22 cellular contexts compared by ENCODE assay signal in genomic region chr5:103624035-103624461, GRCh38.
A peak's percentile ranks its signal among the peaks of the same experiment; 100 is the strongest.
DNase-seq lines count a peak whose midpoint lies in the region; ATAC-seq and TF ChIP-seq lines count a peak whose summit lies in the region.
"Had no signal": no experiment of that assay in that cellular context is flagged by ENCODE, and none has a peak within 500 bp of the region (broad histone marks: within the 10 kb centered on the region; RNA-seq: fewer than 3 reads in every experiment).

No MANE protein-coding gene starts in this region.

- DNase-seq in AG09319 (ENCODE audit: extremely low read depth, low read depth) (peak; percentile 1), M059J (ENCODE audit: low read depth) (peak; percentile 70), dermis microvascular lymphatic vessel endothelial cell (ENCODE audit: low read depth in 2 of 2) (peak; percentile 75 to 86), right lobe of liver (no peak), nucleus accumbens (lab: John Stamatoyannopoulos, UW) (no peak), gastrocnemius medialis (no peak)
- DNase-seq in CD4-positive, alpha-beta memory T cell, result no peak
- DNase-seq: activated CD4-positive, alpha-beta memory T cell treated with anti-CD3 and anti-CD28 coated beads, Interleukin-2, amount 10 ng/mL, durations not matched to agents 7 days and 5 days; activated effector memory CD4-positive, alpha-beta T cell treated with Interleukin-2 at 50 U/mL for 16 hours; C1 segment of cervical spinal cord; GDM1; H7; mucosa of descending colon; NCI-H1694 treated with DMSO at 0.1 percent for 48 hours; NCI-H748 treated with DMSO at 0.1 percent for 48 hours; psoas muscle; SHP77; stimulated activated CD4-positive, alpha-beta T cell treated with anti-CD3 and anti-CD28 coated beads, Interleukin-4, amount 100 ng/mL, for 1 hour; T-helper 9 cell had no signal

- CTCF ChIA-PET in CD4-positive, alpha-beta memory T cell (lab: Charles Lee; ENCODE audit: partially characterized antibody), result no interaction called here

- no peaks in the 10 kb centered on the region for H3K27me3 Mint-ChIP-seq in CD4-positive, alpha-beta memory T cell
- H3K27me3 Mint-ChIP-seq: activated CD4-positive, alpha-beta memory T cell treated with anti-CD3 and anti-CD28 coated beads, Interleukin-2, amount 10 ng/mL, durations not matched to agents 7 days and 5 days had no signal

- TF ChIP-seq POLR2A in right lobe of liver (IDR thresholded peaks at IDR 0.05) (no peak), gastrocnemius medialis (IDR thresholded peaks at IDR 0.05) (no peak)

- H3K4me1 Mint-ChIP-seq in CD4-positive, alpha-beta memory T cell, result no peaks in the 10 kb centered on the region
- H3K4me1 Mint-ChIP-seq: activated CD4-positive, alpha-beta memory T cell treated with anti-CD3 and anti-CD28 coated beads, Interleukin-2, amount 10 ng/mL, durations not matched to agents 7 days and 5 days; stimulated activated effector memory CD8-positive, alpha-beta T cell treated with anti-CD3 and anti-CD28 coated beads, Interleukin-12 subunit alpha, Interleukin-12 subunit beta, amount 100 ng/mL, for 72 hours had no signal

- H3K4me3 Mint-ChIP-seq in CD4-positive, alpha-beta memory T cell, result no peak overlapping the region
- H3K4me3 Mint-ChIP-seq: activated CD4-positive, alpha-beta memory T cell treated with anti-CD3 and anti-CD28 coated beads, Interleukin-2, amount 10 ng/mL, durations not matched to agents 7 days and 5 days; stimulated activated effector memory CD8-positive, alpha-beta T cell treated with anti-CD3 and anti-CD28 coated beads, Interleukin-12 subunit alpha, Interleukin-12 subunit beta, amount 100 ng/mL, for 72 hours had no signal

- peaks cover 0 to 5% (median 2%) of the 10 kb centered on the region in 4 donors for H3K4me1 ChIP-seq in right lobe of liver
- H3K4me1 ChIP-seq in gastrocnemius medialis, result no peaks in the 10 kb centered on the region
- H3K4me1 ChIP-seq in CD4-positive, alpha-beta memory T cell (ENCODE audit: insufficient read depth, low read length), result no peaks in the 10 kb centered on the region
- H3K4me1 ChIP-seq: psoas muscle had no signal

- H3K9me3 ChIP-seq in right lobe of liver, result no peaks in the 10 kb centered on the region
- H3K9me3 ChIP-seq in gastrocnemius medialis, result no peaks in the 10 kb centered on the region
- H3K9me3 ChIP-seq in CD4-positive, alpha-beta memory T cell (ENCODE audit: control insufficient read depth in 1 of 2, low read length in 2 of 2), result no peaks in the 10 kb centered on the region
- H3K9me3 ChIP-seq: mucosa of descending colon, psoas muscle had no signal

- TF ChIP-seq CTCF in AG09319 (IDR thresholded peaks at IDR 0.05; ENCODE audit: low read depth, low read length) (no peak), right lobe of liver (IDR thresholded peaks at IDR 0.05) (no peak), gastrocnemius medialis (IDR thresholded peaks at IDR 0.05 in 4 of 5, conservative IDR thresholded peaks at IDR 0.05 in 1 of 5) (no peak)

- H3K27ac ChIP-seq in right lobe of liver, result peak overlapping the region; percentile 59 to 88 (median 63)
- H3K27ac ChIP-seq in gastrocnemius medialis, result no peak overlapping the region
- H3K27ac ChIP-seq in CD4-positive, alpha-beta memory T cell (ENCODE audit: low read depth, low read length), result no peak overlapping the region
- H3K27ac ChIP-seq: epithelial cell of prostate, psoas muscle had no signal

- H3K27me3 ChIP-seq in right lobe of liver (no peaks in the 10 kb centered on the region), gastrocnemius medialis (no peaks in the 10 kb centered on the region)
- no peaks in the 10 kb centered on the region for H3K27me3 ChIP-seq in CD4-positive, alpha-beta memory T cell (ENCODE audit: insufficient read depth, low read length)

- intact Hi-C loops in right lobe of liver (cut with DNase I), result no loop called here
- intact Hi-C loops in gastrocnemius medialis (cut with DNase I; ENCODE audit: low total_unique reads), result no loop called here
- intact Hi-C loops in CD4-positive, alpha-beta memory T cell (cut with micrococcal nuclease), result no loop called here

- no peak overlapping the region for H3K27ac Mint-ChIP-seq in CD4-positive, alpha-beta memory T cell
- H3K27ac Mint-ChIP-seq: activated CD4-positive, alpha-beta memory T cell treated with anti-CD3 and anti-CD28 coated beads, Interleukin-2, amount 10 ng/mL, durations not matched to agents 7 days and 5 days; stimulated activated effector memory CD8-positive, alpha-beta T cell treated with anti-CD3 and anti-CD28 coated beads, Interleukin-12 subunit alpha, Interleukin-12 subunit beta, amount 100 ng/mL, for 72 hours had no signal

- no peaks in the 10 kb centered on the region for H3K36me3 ChIP-seq in right lobe of liver
- H3K36me3 ChIP-seq in gastrocnemius medialis, result no peaks in the 10 kb centered on the region
- H3K36me3 ChIP-seq in CD4-positive, alpha-beta memory T cell (ENCODE audit: insufficient read depth, low read length), result no peaks in the 10 kb centered on the region

- in situ Hi-C loops in gastrocnemius medialis (cut with MboI; ENCODE audit: low sequenced_read_pairs in 4 of 4), result no loop called here

- H3K4me3 ChIP-seq in right lobe of liver (peak overlapping the region in 2 of 3 donors; percentile 10 to 25), gastrocnemius medialis (no peak overlapping the region)
- no peak overlapping the region for H3K4me3 ChIP-seq in CD4-positive, alpha-beta memory T cell (ENCODE audit: low read length in 2 of 2)
- H3K4me3 ChIP-seq: mucosa of descending colon, psoas muscle had no signal

- POLR2A ChIA-PET in CD4-positive, alpha-beta memory T cell (lab: Charles Lee; ENCODE audit: partially characterized antibody), result no interaction called here

- peak; percentile 91 to 97 (median 93) for ATAC-seq in right lobe of liver
- ATAC-seq in gastrocnemius medialis, result no peak
- no peak for ATAC-seq in HG02678 (IDR thresholded peaks at IDR 0.05; ENCODE audit: unreplicated experiment)
- ATAC-seq: mucosa of descending colon; psoas muscle; stimulated activated effector memory CD8-positive, alpha-beta T cell treated with anti-CD3 and anti-CD28 coated beads, Interleukin-12 subunit alpha, Interleukin-12 subunit beta, amount 100 ng/mL, for 72 hours had no signal

- no peaks in the 10 kb centered on the region for H3K36me3 Mint-ChIP-seq in CD4-positive, alpha-beta memory T cell
- H3K36me3 Mint-ChIP-seq: stimulated activated effector memory CD8-positive, alpha-beta T cell treated with anti-CD3 and anti-CD28 coated beads, Interleukin-12 subunit alpha, Interleukin-12 subunit beta, amount 100 ng/mL, for 72 hours had no signal

- 23% methylated on average over 2 of the region's 2 CpGs for WGBS in right lobe of liver (ENCODE audit: insufficient coverage, low coverage, low lambda C conversion rate, missing lambda C conversion rate)

- H3K9me3 Mint-ChIP-seq in CD4-positive, alpha-beta memory T cell, result peaks cover 0 to 3% (median 0%) of the 10 kb centered on the region in 8 donors
- H3K9me3 Mint-ChIP-seq: activated CD4-positive, alpha-beta memory T cell treated with anti-CD3 and anti-CD28 coated beads, Interleukin-2, amount 10 ng/mL, durations not matched to agents 7 days and 5 days; stimulated activated effector memory CD8-positive, alpha-beta T cell treated with anti-CD3 and anti-CD28 coated beads, Interleukin-12 subunit alpha, Interleukin-12 subunit beta, amount 100 ng/mL, for 72 hours had no signal

Comparison
In these comparisons a context has a peak if more than half of its experiments do, and no peak if none do; other contexts are left out.
1. DNase-seq: peak in AG09319 (single experiment), M059J (single experiment) and dermis microvascular lymphatic vessel endothelial cell (2 of 2); none in right lobe of liver (0 of 3), nucleus accumbens (0 of 56), gastrocnemius medialis (0 of 2) and CD4-positive, alpha-beta memory T cell (0 of 5).
2. ATAC-seq: peak in right lobe of liver (4 of 4); none in gastrocnemius medialis (0 of 2) and HG02678 (single experiment).
3. H3K27ac ChIP-seq: peak in right lobe of liver (3 of 3); none in gastrocnemius medialis (0 of 4) and CD4-positive, alpha-beta memory T cell (single experiment).
4. H3K4me3 ChIP-seq: peak in right lobe of liver (2 of 3); none in gastrocnemius medialis (0 of 4) and CD4-positive, alpha-beta memory T cell (0 of 2).